Comparison of ENCODE assay signal across 8 cellular contexts in the genomic region with DNA sequence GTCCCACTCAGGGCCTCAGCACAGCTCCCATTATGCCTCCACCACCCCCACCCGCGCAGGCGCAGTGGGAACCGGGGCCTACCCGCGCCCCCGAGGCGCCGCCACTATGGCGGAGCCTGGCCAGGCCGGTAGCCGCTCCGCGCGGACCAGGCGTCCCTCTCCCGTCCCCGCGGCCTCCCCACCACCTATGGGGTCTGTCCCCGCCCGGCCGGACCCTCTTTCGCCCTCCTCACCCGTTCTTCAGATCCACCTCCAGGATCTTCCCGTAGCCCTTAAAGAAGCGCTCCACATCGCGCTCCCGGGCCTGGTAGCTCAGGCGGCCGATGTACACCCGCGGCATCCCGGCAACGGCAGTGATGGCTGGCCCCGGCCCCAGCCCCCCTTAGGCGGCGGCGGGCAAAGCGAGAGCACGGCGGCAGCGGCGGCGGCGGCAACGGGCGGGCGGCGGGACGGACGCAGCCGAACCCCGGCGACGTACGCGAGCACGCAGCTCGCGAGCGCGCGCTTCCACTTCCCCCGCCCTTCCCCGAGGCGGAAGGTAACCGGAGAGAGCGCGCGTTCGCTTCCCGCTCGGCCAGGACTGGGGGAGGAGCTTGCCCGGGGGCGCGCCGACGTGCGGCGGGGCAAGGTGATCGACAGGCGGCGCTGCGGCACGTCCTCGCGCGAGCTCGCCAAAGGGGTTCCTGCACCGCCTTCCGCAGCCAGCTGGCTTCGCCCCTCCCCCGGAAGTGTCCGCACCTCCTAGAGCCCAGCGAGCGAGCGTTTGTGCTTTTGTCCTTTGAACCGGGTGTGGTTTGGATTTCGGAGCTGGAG. TPM values are rescaled to one million over a fixed set of nuclear protein-coding genes. Genes with fewer than 3 reads are reported as not detected.
DNase-seq lines count a peak whose midpoint lies in the region; ATAC-seq and TF ChIP-seq lines count a peak whose summit lies in the region.

A gene (minus strand): TSS at position 488 of the 813 bp plus-strand sequence. CDS start 148 bp downstream, at position 340.

- peak; percentile 90 for ATAC-seq in GM18498 (IDR thresholded peaks at IDR 0.05; ENCODE audit: unreplicated experiment)
- ATAC-seq in HG02938 (IDR thresholded peaks at IDR 0.05; ENCODE audit: unreplicated experiment), result peak; percentile 82
- ATAC-seq in T-helper 17 cell, result peak; percentile 92
- ATAC-seq in left cardiac atrium, result peak; percentile 96 to 97

- H3K9me3 ChIP-seq in T-helper 17 cell (ENCODE audit: control insufficient read depth, low read length, poor library complexity, severe bottlenecking), result no peaks in the 10 kb centered on the region

- peak within 1 kb of the TSS; percentile 90 for H3K4me3 Mint-ChIP-seq in T-helper 17 cell
- H3K4me3 Mint-ChIP-seq in progenitor cell of endocrine pancreas (ENCODE audit: low read depth), result peak within 1 kb of the TSS; percentile 96

- no peaks in the 10 kb centered on the region for H3K27me3 Mint-ChIP-seq in T-helper 17 cell
- no peaks in the 10 kb centered on the region for H3K27me3 Mint-ChIP-seq in progenitor cell of endocrine pancreas

- peaks cover 5% of the 10 kb centered on the region for H3K36me3 Mint-ChIP-seq in T-helper 17 cell (ENCODE audit: low read depth)
- H3K36me3 Mint-ChIP-seq in progenitor cell of endocrine pancreas (ENCODE audit: insufficient read depth), result peaks cover 13% of the 10 kb centered on the region

- DNase-seq in NCI-H1694 treated with DMSO at 0.1 percent for 48 hours (lab: John Stamatoyannopoulos, UW) (peak; percentile 93), T-helper 17 cell (peak; percentile 99), amygdala (lab: John Stamatoyannopoulos, UW) (peak; percentile 53 to 99 (median 96)), left cardiac atrium (peak; percentile 100), progenitor cell of endocrine pancreas (ENCODE audit: low spot score, unreplicated experiment) (peak; percentile 98), ureter (ENCODE audit: low spot score) (peak; percentile 99)

- TF ChIP-seq CTCF in progenitor cell of endocrine pancreas (IDR thresholded peaks at IDR 0.05; ENCODE audit: unreplicated experiment), result peak; percentile 69

- H3K4me1 Mint-ChIP-seq in T-helper 17 cell (peaks cover 34% of the 10 kb centered on the region), progenitor cell of endocrine pancreas (ENCODE audit: low read depth) (peaks cover 23% of the 10 kb centered on the region)

- H3K27ac Mint-ChIP-seq in T-helper 17 cell (peak within 1 kb of the TSS; percentile 90), progenitor cell of endocrine pancreas (peak within 1 kb of the TSS; percentile 99)

- intact Hi-C loops in left cardiac atrium (cut with DNase I), result loop anchor here in 1 of 2 donors (5.0 kb wide), 1 partner anchor 59 kb away; a partner anchor contains a TSS

- H3K9me3 Mint-ChIP-seq in progenitor cell of endocrine pancreas (ENCODE audit: low read depth), result no peaks in the 10 kb centered on the region

RNA-seq across cellular contexts. Expression of the gene that starts here (rescaled TPM):
- total RNA-seq in T-helper 17 cell, result 100 to 1,000 TPM in 1 of 2 donors, 10 to 100 TPM in 1; 88.8 to 103 TPM
- total RNA-seq in left cardiac atrium, result 10 to 100 TPM; 50.1 to 63.9 TPM
- 108 and 111 TPM in 2 replicates for total RNA-seq in progenitor cell of endocrine pancreas
- 96.0 TPM for total RNA-seq in ureter

Comparison
In these comparisons a context has a peak if more than half of its experiments do, and no peak if none do; other contexts are left out.
1. Peak in every context shown above with its lines: DNase-seq and ATAC-seq.